In genomic region chr10:110215286-110215685, GRCh38 we compare ENCODE assay signal across 23 cellular contexts. TPM values are rescaled to one million over a fixed set of nuclear protein-coding genes. Genes with fewer than 3 reads are reported as not detected.
DNase-seq lines count a peak whose midpoint lies in the region; ATAC-seq and TF ChIP-seq lines count a peak whose summit lies in the region.
"Had no signal": no experiment of that assay in that cellular context is flagged by ENCODE, and none has a peak within 500 bp of the region (broad histone marks: within the 10 kb centered on the region; RNA-seq: fewer than 3 reads in every experiment).

No MANE protein-coding gene starts in this region.

- H3K27me3 ChIP-seq in IMR-90 (ENCODE audit: control insufficient read depth, insufficient read depth, low read length) (no peaks in the 10 kb centered on the region), rectal smooth muscle tissue (ENCODE audit: control insufficient read depth, insufficient read depth, low read length) (no peaks in the 10 kb centered on the region), left lung (no peaks in the 10 kb centered on the region)
- H3K27me3 ChIP-seq: brain microvascular endothelial cell, SJSA1 had no signal

- no peaks in the 10 kb centered on the region for H3K9me3 ChIP-seq in IMR-90 (ENCODE audit: control insufficient read depth, insufficient read depth, low read length)
- H3K9me3 ChIP-seq in left lung: no peaks in the 10 kb centered on the region
- H3K9me3 ChIP-seq: SJSA1 had no signal

- H3K18ac ChIP-seq in IMR-90 (ENCODE audit: low read depth, low read length): peak overlapping the region; percentile 30; the same call in 1 of the 2 replicates

- H2BK5ac ChIP-seq in IMR-90 (ENCODE audit: low read depth, low read length, poor library complexity, severe bottlenecking): no peak overlapping the region

- POLR2A ChIA-PET in IMR-90 (lab: Charles Lee; ENCODE audit: unreplicated experiment): interaction anchor here (0.7 kb wide), 1 partner anchor 74 kb away, joined by 5 read pairs; no protein-coding TSS in a partner anchor

- H3K4me1 ChIP-seq in IMR-90 (ENCODE audit: control insufficient read depth, insufficient read depth, low read length): peaks cover 21% of the 10 kb centered on the region
- peaks cover 17% of the 10 kb centered on the region for H3K4me1 ChIP-seq in rectal smooth muscle tissue (ENCODE audit: control insufficient read depth, insufficient read depth, low read length)
- peaks cover 0 to 55% of the 10 kb centered on the region in 2 donors for H3K4me1 ChIP-seq in left lung

- no peak for TF ChIP-seq RAD21 in IMR-90 (IDR thresholded peaks at IDR 0.05; ENCODE audit: low read length)

- WGBS in IMR-90 (ENCODE audit: extremely low coverage in 2 of 2, insufficient read length in 1 of 2), 2 experiments: no CpG with 5 or more reads among the region's 3 CpGs

- peaks cover 0 to 2% (median 0%) of the 10 kb centered on the region in 7 donors for H3K9me3 Mint-ChIP-seq in CD14-positive monocyte
- H3K9me3 Mint-ChIP-seq in dendritic cell treated with granulocyte-macrophage colony-stimulating factor and Interleukin-4, amounts not matched to agents 40 ng/mL and 50 ng/mL, for 4 days: no peaks in the 10 kb centered on the region
- H3K9me3 Mint-ChIP-seq: activated CD4-positive, alpha-beta memory T cell treated with anti-CD3 and anti-CD28 coated beads, Interleukin-2, amount 10 ng/mL, durations not matched to agents 7 days and 5 days; WTC11 had no signal

- TF ChIP-seq POLR2A in IMR-90 (IDR thresholded peaks at IDR 0.05; ENCODE audit: low read depth, low read length): no peak

- CTCF ChIA-PET in IMR-90 (lab: Yijun Ruan, JAX): no interaction called here

- TF ChIP-seq CTCF in CD14-positive monocyte (IDR thresholded peaks at IDR 0.05): no peak
- TF ChIP-seq CTCF in IMR-90 (conservative IDR thresholded peaks at IDR 0.05; ENCODE audit: low read depth, low read length): no peak
- TF ChIP-seq CTCF in left lung (IDR thresholded peaks at IDR 0.05): no peak

- no peaks in the 10 kb centered on the region; the same call in 1 of the 2 replicates for H4K20me1 ChIP-seq in IMR-90 (ENCODE audit: insufficient read depth, low read length)

- no peak overlapping the region for H3K4ac ChIP-seq in IMR-90 (ENCODE audit: low read depth, low read length)

- H2BK15ac ChIP-seq in IMR-90 (ENCODE audit: low read depth, low read length): no peak overlapping the region

- no peaks in the 10 kb centered on the region for H3K9me1 ChIP-seq in IMR-90 (ENCODE audit: insufficient read depth, low read length)

- no peak overlapping the region for H3K23ac ChIP-seq in IMR-90 (ENCODE audit: low read depth, low read length)

- H3K4me3 Mint-ChIP-seq in CD14-positive monocyte: peak overlapping the region in 1 of 2 donors; percentile 65
- H3K4me3 Mint-ChIP-seq in dendritic cell treated with granulocyte-macrophage colony-stimulating factor and Interleukin-4, amounts not matched to agents 40 ng/mL and 50 ng/mL, for 4 days: no peak overlapping the region
- H3K4me3 Mint-ChIP-seq: activated CD4-positive, alpha-beta memory T cell treated with anti-CD3 and anti-CD28 coated beads, Interleukin-2, amount 10 ng/mL, durations not matched to agents 7 days and 5 days; WTC11 had no signal

- intact Hi-C loops in CD14-positive monocyte (cut with micrococcal nuclease): no loop called here
- intact Hi-C loops in IMR-90 (cut with micrococcal nuclease): no loop called here
- intact Hi-C loops in dendritic cell treated with granulocyte-macrophage colony-stimulating factor and Interleukin-4, amounts not matched to agents 40 ng/mL and 50 ng/mL, for 4 days (cut with micrococcal nuclease): no loop called here
- intact Hi-C loops in left lung (cut with DNase I): no loop called here

- peaks cover 0 to 4% (median 2%) of the 10 kb centered on the region in 3 donors for H3K27me3 Mint-ChIP-seq in CD14-positive monocyte (ENCODE audit: low read depth in 3 of 3)
- no peaks in the 10 kb centered on the region for H3K27me3 Mint-ChIP-seq in dendritic cell treated with granulocyte-macrophage colony-stimulating factor and Interleukin-4, amounts not matched to agents 40 ng/mL and 50 ng/mL, for 4 days
- H3K27me3 Mint-ChIP-seq: activated CD4-positive, alpha-beta memory T cell treated with anti-CD3 and anti-CD28 coated beads, Interleukin-2, amount 10 ng/mL, durations not matched to agents 7 days and 5 days had no signal

- H2BK20ac ChIP-seq in IMR-90 (ENCODE audit: low read depth, low read length): no peak overlapping the region

- H3K36me3 Mint-ChIP-seq in CD14-positive monocyte: peaks cover 12 to 14% of the 10 kb centered on the region in 2 donors
- H3K36me3 Mint-ChIP-seq in dendritic cell treated with granulocyte-macrophage colony-stimulating factor and Interleukin-4, amounts not matched to agents 40 ng/mL and 50 ng/mL, for 4 days (ENCODE audit: low read depth): peaks cover 14% of the 10 kb centered on the region
- H3K36me3 Mint-ChIP-seq: naive B cell, WTC11 had no signal

- H2AK5ac ChIP-seq in IMR-90 (ENCODE audit: low read depth, low read length): peak overlapping the region; percentile 27; the same call in 1 of the 2 replicates

- dilution Hi-C loops in IMR-90 (cut with HindIII; ENCODE audit: low sequenced_read_pairs, unreplicated experiment): no loop called here

- no TSS peak for BruUV-seq in IMR-90 (replicated peaks; lab: Mats Ljungman, UMichigan)

- H2BK120ac ChIP-seq in IMR-90 (ENCODE audit: low read depth, low read length): no peak overlapping the region

- no peak overlapping the region for H3K14ac ChIP-seq in IMR-90 (replicated peaks; ENCODE audit: low read depth, low read length)

- H3K4me1 Mint-ChIP-seq in CD14-positive monocyte: peaks cover 80% of the 10 kb centered on the region
- peaks cover 74% of the 10 kb centered on the region for H3K4me1 Mint-ChIP-seq in dendritic cell treated with granulocyte-macrophage colony-stimulating factor and Interleukin-4, amounts not matched to agents 40 ng/mL and 50 ng/mL, for 4 days (ENCODE audit: low read depth)

- H2AFZ ChIP-seq in IMR-90 (replicated peaks; ENCODE audit: low read length, poor library complexity): no peak overlapping the region
- H2AFZ ChIP-seq: parathyroid adenoma had no signal

- no peak overlapping the region for H4K5ac ChIP-seq in IMR-90 (ENCODE audit: low read depth, low read length)

- H2AK9ac ChIP-seq in IMR-90 (replicated peaks; ENCODE audit: low read depth, low read length, poor library complexity): no peak overlapping the region

- no peak overlapping the region for H3K4me2 ChIP-seq in IMR-90 (ENCODE audit: low read depth, low read length)

- ATAC-seq in IMR-90 (ENCODE audit: low read depth) (no peak), HG03095 (IDR thresholded peaks at IDR 0.05; ENCODE audit: unreplicated experiment) (no peak), left lung (no peak)
- ATAC-seq: K562, left cardiac atrium had no signal

- DNase-seq in CD14-positive monocyte (ENCODE audit: low spot score) (no peak), IMR-90 (no peak), inferior parietal cortex (ENCODE audit: extremely low spot score) (no peak), left lung (no peak), occipital lobe (lab: John Stamatoyannopoulos, UW) (no peak)
- DNase-seq: activated CD4-positive, alpha-beta memory T cell treated with anti-CD3 and anti-CD28 coated beads, Interleukin-2, amount 10 ng/mL, durations not matched to agents 7 days and 5 days; activated gamma-delta T cell; brain microvascular endothelial cell; DMS 273 treated with DMSO at 0.1 percent for 48 hours; GOT3; head of caudate nucleus; left cardiac atrium; naive B cell; NCI-H2171 treated with DMSO at 0.1 percent for 48 hours; NCI-H774; substantia nigra had no signal

- no peaks in the 10 kb centered on the region for H3K36me3 ChIP-seq in IMR-90 (ENCODE audit: control insufficient read depth, insufficient read depth, low read length)
- H3K36me3 ChIP-seq in rectal smooth muscle tissue (ENCODE audit: control insufficient read depth, insufficient read depth, low read length): no peaks in the 10 kb centered on the region
- no peaks in the 10 kb centered on the region for H3K36me3 ChIP-seq in left lung
- H3K36me3 ChIP-seq: brain microvascular endothelial cell, SJSA1 had no signal

- no peak overlapping the region for H4K91ac ChIP-seq in IMR-90 (ENCODE audit: insufficient read depth, low read depth, low read length)

- no peak overlapping the region for H3K27ac ChIP-seq in IMR-90 (ENCODE audit: insufficient read depth, low read length)
- H3K27ac ChIP-seq in rectal smooth muscle tissue (ENCODE audit: low read depth, low read length): peak overlapping the region; percentile 6
- peak overlapping the region in 1 of 2 donors; percentile 61 for H3K27ac ChIP-seq in left lung
- H3K27ac ChIP-seq: brain microvascular endothelial cell, parathyroid adenoma, SJSA1 had no signal

- H3K79me1 ChIP-seq in IMR-90 (ENCODE audit: low read depth in 1 of 2, low read length in 2 of 2): peaks cover 4 to 5% of the 10 kb centered on the region in 2 experiments; a peak in 2 of 4 replicates

- H3K27ac Mint-ChIP-seq in CD14-positive monocyte: peak overlapping the region; percentile 81 to 93 (median 89)
- H3K27ac Mint-ChIP-seq in dendritic cell treated with granulocyte-macrophage colony-stimulating factor and Interleukin-4, amounts not matched to agents 40 ng/mL and 50 ng/mL, for 4 days: peak overlapping the region; percentile 32
- H3K27ac Mint-ChIP-seq: activated CD4-positive, alpha-beta memory T cell treated with anti-CD3 and anti-CD28 coated beads, Interleukin-2, amount 10 ng/mL, durations not matched to agents 7 days and 5 days; WTC11 had no signal

- H3K56ac ChIP-seq in IMR-90 (ENCODE audit: extremely low read depth, insufficient read depth, low read length): no peak overlapping the region

- H4K8ac ChIP-seq in IMR-90 (ENCODE audit: low read depth in 2 of 2, low read length in 2 of 2): no peak overlapping the region

- in situ Hi-C loops in IMR-90 (cut with MboI; ENCODE audit: low sequenced_read_pairs): no loop called here

- H3K4me3 ChIP-seq in IMR-90 (ENCODE audit: insufficient read depth, low read depth, low read length) (no peak overlapping the region), rectal smooth muscle tissue (ENCODE audit: low read length) (no peak overlapping the region), left lung (no peak overlapping the region)
- H3K4me3 ChIP-seq: K562, SJSA1 had no signal

- no peak overlapping the region for H3K9ac ChIP-seq in IMR-90 (ENCODE audit: low read depth, low read length)
- H3K9ac ChIP-seq in rectal smooth muscle tissue (ENCODE audit: low read length): no peak overlapping the region
- H3K9ac ChIP-seq: parathyroid adenoma had no signal

TF ChIP-seq in IMR-90, 13 proteins besides CTCF, POLR2A, EP300 and RAD21:
- TF ChIP-seq MAFK (IDR thresholded peaks at IDR 0.05; ENCODE audit: low read depth, low read length): no peak
- TF ChIP-seq MXI1 (IDR thresholded peaks at IDR 0.05; ENCODE audit: borderline replicate concordance, low read depth, low read length): no peak

RNA-seq across cellular contexts. Expression of gene MXI1, which starts 7.9 kb away (rescaled TPM):
- polyA plus RNA-seq in CD14-positive monocyte: 10 to 100 TPM; 21.6 to 25.7 TPM
- 7.5 and 11.8 TPM in 2 replicates for total RNA-seq in IMR-90 (2012; rRNA removed)
- polyA plus RNA-seq in IMR-90 (2012; rRNA removed): 4.5 and 7.2 TPM in 2 replicates
- polyA plus RNA-seq in IMR-90 (2012; cell fraction: cytosol; rRNA removed): 0.90 and 3.1 TPM in 2 replicates
- polyA plus RNA-seq in IMR-90 (2012; cell fraction: nucleus; rRNA removed; ENCODE audit: low replicate concordance): 1.8 and 11.5 TPM in 2 replicates
- 10 to 100 TPM; 16.5 to 16.7 TPM for total RNA-seq in left lung
- 68.2 TPM for total RNA-seq in occipital lobe
